ENCODE assay signal across 8 cellular contexts in genomic region chr12:40106202-40106533, GRCh38. TPM values are rescaled to one million over a fixed set of nuclear protein-coding genes. Genes with fewer than 3 reads are reported as not detected.
A peak's percentile ranks its signal among the peaks of the same experiment; 100 is the strongest.
DNase-seq lines count a peak whose midpoint lies in the region; ATAC-seq and TF ChIP-seq lines count a peak whose summit lies in the region.

No MANE protein-coding gene starts in this region.

- H2BK120ac ChIP-seq in mesenchymal stem cell (ENCODE audit: low read depth, low read length) = no peak overlapping the region

- H3K27ac ChIP-seq in 22Rv1 (peak overlapping the region; percentile 68), body of pancreas (peak overlapping the region; percentile 13 to 89 (median 81)), mesenchymal stem cell (ENCODE audit: low read length, poor library complexity, severe bottlenecking) (no peak overlapping the region)

- DNase-seq in body of pancreas = no peak
- DNase-seq in mesenchymal stem cell = no peak
- no peak for DNase-seq in KBM-7
- no peak for DNase-seq in activated CD4-positive, alpha-beta T cell treated with anti-CD3 and anti-CD28 coated beads, Interleukin-2, amount 50 U/mL, for 4 hours
- DNase-seq in glomerular visceral epithelial cell (ENCODE audit: extremely low spot score) = no peak

- peak overlapping the region; percentile 67 for H3K9ac ChIP-seq in mesenchymal stem cell (ENCODE audit: low read length)

- WGBS in body of pancreas, 2 donors = 4 to 11% methylated on average over 6 to 9 of the region's 9 CpGs
- WGBS in mesenchymal stem cell = 7% methylated on average over 7 of the region's 9 CpGs

- H2BK5ac ChIP-seq in mesenchymal stem cell (ENCODE audit: low read depth, low read length, poor library complexity, severe bottlenecking) = no peak overlapping the region

- no peak overlapping the region for H2BK15ac ChIP-seq in mesenchymal stem cell (ENCODE audit: low read depth, poor library complexity, severe bottlenecking)

- peak overlapping the region; percentile 36 for H2AFZ ChIP-seq in mesenchymal stem cell (ENCODE audit: low read depth, low read length)

- peak overlapping the region in 1 of 2 experiments; percentile 37 for H3K18ac ChIP-seq in mesenchymal stem cell (ENCODE audit: low read depth in 1 of 2, low read length in 2 of 2)

- no peak for TF ChIP-seq CTCF in 22Rv1 (IDR thresholded peaks at IDR 0.05)
- TF ChIP-seq CTCF in body of pancreas (IDR thresholded peaks at IDR 0.05) = no peak

- peak overlapping the region in 1 of 2 experiments; percentile 94 for H3K23ac ChIP-seq in mesenchymal stem cell (ENCODE audit: low read length in 2 of 2)

- H3K79me1 ChIP-seq in mesenchymal stem cell (replicated peaks; ENCODE audit: low read length, poor library complexity, severe bottlenecking) = peaks cover 11% of the 10 kb centered on the region

- no peak overlapping the region for H4K91ac ChIP-seq in mesenchymal stem cell (ENCODE audit: low read length)

- ATAC-seq in HG03460 (IDR thresholded peaks at IDR 0.05; ENCODE audit: unreplicated experiment) = peak; percentile 1
- peak; percentile 28 for ATAC-seq in body of pancreas
- ATAC-seq in HG02973 (IDR thresholded peaks at IDR 0.05; ENCODE audit: unreplicated experiment) = no peak

- H3K4ac ChIP-seq in mesenchymal stem cell (ENCODE audit: low read depth in 1 of 2, low read length in 2 of 2) = no peak overlapping the region

- H4K8ac ChIP-seq in mesenchymal stem cell (ENCODE audit: low read length) = peak overlapping the region; percentile 63

- H3K27me3 ChIP-seq in body of pancreas (no peaks in the 10 kb centered on the region), mesenchymal stem cell (ENCODE audit: control insufficient read depth in 1 of 2, insufficient read depth in 1 of 2, low read length in 2 of 2) (no peaks in the 10 kb centered on the region)

- H3K4me3 ChIP-seq in body of pancreas (peak overlapping the region in 1 of 2 donors; percentile 4), mesenchymal stem cell (ENCODE audit: insufficient read depth in 1 of 2, low read depth in 1 of 2, low read length in 2 of 2) (peak overlapping the region; percentile 53 to 86)

- in situ Hi-C loops in KBM-7 (cut with MboI; ENCODE audit: low pct_unique_long_range_greater_than_20kb, low sequenced_read_pairs) = no loop called here

- TF ChIP-seq POLR2A in body of pancreas (IDR thresholded peaks at IDR 0.05) = no peak

- H3K36me3 ChIP-seq in body of pancreas (replicated peaks in 1 of 2; ENCODE audit: insufficient read depth in 1 of 2, low read depth in 2 of 2) (no peaks in the 10 kb centered on the region), mesenchymal stem cell (ENCODE audit: control insufficient read depth in 1 of 2, insufficient read depth in 2 of 2, low read depth in 1 of 2, low read length in 2 of 2) (no peaks in the 10 kb centered on the region)

- no peak overlapping the region for H2BK12ac ChIP-seq in mesenchymal stem cell (ENCODE audit: low read length in 2 of 2)

- H2AK5ac ChIP-seq in mesenchymal stem cell (ENCODE audit: low read length, severe bottlenecking) = no peak overlapping the region

- H3K9me3 ChIP-seq in body of pancreas (no peaks in the 10 kb centered on the region), mesenchymal stem cell (ENCODE audit: control insufficient read depth, low read length) (no peaks in the 10 kb centered on the region)

- intact Hi-C loops in body of pancreas (cut with DNase I) = no loop called here

- H3K4me1 ChIP-seq in body of pancreas (peaks cover 46% of the 10 kb centered on the region), mesenchymal stem cell (ENCODE audit: control insufficient read depth, insufficient read depth, low read depth, low read length) (peaks cover 2% of the 10 kb centered on the region)

- H3K4me2 ChIP-seq in mesenchymal stem cell (ENCODE audit: low read length, poor library complexity, severe bottlenecking) = peak overlapping the region; percentile 64

- no peak overlapping the region for H3K14ac ChIP-seq in mesenchymal stem cell (ENCODE audit: low read length in 2 of 2)

RNA-seq across cellular contexts. Expression of gene SLC2A13, which starts 0.3 kb away (rescaled TPM):
- total RNA-seq in body of pancreas = 10 to 100 TPM; 21.0 to 41.9 TPM
- 9.0 TPM for polyA plus RNA-seq in mesenchymal stem cell (2013, experiment 1 of 2)
- polyA plus RNA-seq in mesenchymal stem cell (2013, experiment 2 of 2) = 9.8 TPM
